Comparison of ENCODE assay signal across 14 cellular contexts in genomic region chr7:148722340-148723165, GRCh38. TPM values are rescaled to one million over a fixed set of nuclear protein-coding genes. Genes with fewer than 3 reads are reported as not detected.
DNase-seq lines count a peak whose midpoint lies in the region; ATAC-seq, FAIRE-seq and TF ChIP-seq lines count a peak whose summit lies in the region.
"Had no signal": no experiment of that assay in that cellular context is flagged by ENCODE, and none has a peak within 500 bp of the region (broad histone marks: within the 10 kb centered on the region; RNA-seq: fewer than 3 reads in every experiment).

No MANE protein-coding gene starts in this region.

- H3K27me3 ChIP-seq in DND-41 (ENCODE audit: insufficient read depth, low read length, poor library complexity): no peaks in the 10 kb centered on the region
- H3K27me3 ChIP-seq: breast epithelium, gastrocnemius medialis had no signal

- no peak for DNase-seq in A549 (ENCODE audit: low read depth in 1 of 2, low spot score in 1 of 2)
- peak; percentile 41 for DNase-seq in DND-41
- peak; percentile 30 for DNase-seq in activated CD8-positive, alpha-beta T cell treated with anti-CD3 and anti-CD28 coated beads, Interleukin-2, amount 10 ng/mL, durations not matched to agents 7 days and 5 days
- no peak for DNase-seq in left lobe of liver (ENCODE audit: low spot score)
- no peak for DNase-seq in DMS153 (lab: John Stamatoyannopoulos, UW)
- DNase-seq in mesothelial cell of epicardium (ENCODE audit: low spot score in 2 of 2, unreplicated experiment in 2 of 2): no peak
- no peak for DNase-seq in cortex of kidney (lab: John Stamatoyannopoulos, UW)
- DNase-seq: activated CD4-positive, alpha-beta T cell treated with anti-CD3 and anti-CD28 coated beads, Interleukin-2, amount 10 ng/mL, durations not matched to agents 24 days and 14 days had no signal

- H3K4me3 Mint-ChIP-seq in activated CD8-positive, alpha-beta T cell treated with anti-CD3 and anti-CD28 coated beads, Interleukin-2, amount 10 ng/mL, durations not matched to agents 7 days and 5 days: no peak overlapping the region
- H3K4me3 Mint-ChIP-seq in mesothelial cell of epicardium: no peak overlapping the region
- H3K4me3 Mint-ChIP-seq: activated CD4-positive, alpha-beta T cell treated with anti-CD3 and anti-CD28 coated beads, Interleukin-2, amount 10 ng/mL, durations not matched to agents 24 days and 14 days had no signal

- H3K9me3 ChIP-seq in A549: no peaks in the 10 kb centered on the region
- no peaks in the 10 kb centered on the region for H3K9me3 ChIP-seq in DND-41 (ENCODE audit: insufficient read depth, low read length, severe bottlenecking)
- H3K9me3 ChIP-seq: breast epithelium, gastrocnemius medialis had no signal

- ATAC-seq in A549 (no peak; a peak in 1 of 6 replicates), DND-41 (ENCODE audit: insufficient read depth, low read depth) (peak; percentile 75), left lobe of liver (peak; percentile 51), GM19455 (IDR thresholded peaks at IDR 0.05; ENCODE audit: unreplicated experiment) (no peak)
- ATAC-seq in activated CD8-positive, alpha-beta T cell treated with anti-CD3 and anti-CD28 coated beads, Interleukin-2, amount 10 ng/mL, durations not matched to agents 7 days and 5 days: peak; percentile 59
- ATAC-seq: sciatic nerve had no signal

- H3K4me1 ChIP-seq in A549 (peaks cover 13% of the 10 kb centered on the region; the same call in 2 of the 3 replicates), DND-41 (ENCODE audit: insufficient read depth, low read length) (peaks cover 22% of the 10 kb centered on the region)

- no peak overlapping the region for H2AFZ ChIP-seq in DND-41 (ENCODE audit: low read depth, low read length)

- 90% methylated on average over 8 of the region's 8 CpGs for WGBS in A549 (ENCODE audit: missing lambda C conversion rate)

- CTCF ChIA-PET in A549 (lab: Yijun Ruan, JAX): no interaction called here
- CTCF ChIA-PET in activated CD8-positive, alpha-beta T cell treated with anti-CD3 and anti-CD28 coated beads, Interleukin-2, amount 10 ng/mL, durations not matched to agents 7 days and 5 days (lab: Charles Lee): interaction anchor here (1.2 to 3.3 kb wide), 3 partner anchors 18 to 148 kb away, joined by 4 to 13 read pairs (median 5); no protein-coding TSS in a partner anchor

- no peaks in the 10 kb centered on the region for H3K27me3 Mint-ChIP-seq in activated CD8-positive, alpha-beta T cell treated with anti-CD3 and anti-CD28 coated beads, Interleukin-2, amount 10 ng/mL, durations not matched to agents 7 days and 5 days (ENCODE audit: low read depth)
- H3K27me3 Mint-ChIP-seq in mesothelial cell of epicardium (ENCODE audit: low read depth): no peaks in the 10 kb centered on the region
- H3K27me3 Mint-ChIP-seq: activated CD4-positive, alpha-beta T cell treated with anti-CD3 and anti-CD28 coated beads, Interleukin-2, amount 10 ng/mL, durations not matched to agents 24 days and 14 days had no signal

- peaks cover 64% of the 10 kb centered on the region for H3K4me1 Mint-ChIP-seq in activated CD8-positive, alpha-beta T cell treated with anti-CD3 and anti-CD28 coated beads, Interleukin-2, amount 10 ng/mL, durations not matched to agents 7 days and 5 days (ENCODE audit: low read depth)
- H3K4me1 Mint-ChIP-seq in mesothelial cell of epicardium: peaks cover 19% of the 10 kb centered on the region

- H3K4me2 ChIP-seq in A549: 0 out of 3 replicates have a peak overlapping the region, but pooled peaks have one; percentile 9
- no peak overlapping the region for H3K4me2 ChIP-seq in DND-41 (ENCODE audit: insufficient read depth, low read length)

- POLR2A ChIA-PET in A549 (lab: Yijun Ruan, JAX): no interaction called here
- POLR2A ChIA-PET in activated CD8-positive, alpha-beta T cell treated with anti-CD3 and anti-CD28 coated beads, Interleukin-2, amount 10 ng/mL, durations not matched to agents 7 days and 5 days (lab: Charles Lee): interaction anchor here (0.7 to 1.3 kb wide), 3 partner anchors 20 to 24 kb away, joined by 3 to 9 read pairs (median 3); partner anchors contain the start of gene CUL1

- no peak for TF ChIP-seq EP300 in A549 (IDR thresholded peaks at IDR 0.05)

- TF ChIP-seq CTCF in A549 (IDR thresholded peaks at IDR 0.05): no peak
- peak; percentile 4 for TF ChIP-seq CTCF in DND-41 (IDR thresholded peaks at IDR 0.05; ENCODE audit: borderline replicate concordance, extremely low read depth, low read length, poor library complexity, severe bottlenecking)
- no peak for TF ChIP-seq CTCF in mesothelial cell of epicardium (IDR thresholded peaks at IDR 0.05; ENCODE audit: unreplicated experiment)

- peaks cover 93% of the 10 kb centered on the region for H4K20me1 ChIP-seq in DND-41 (ENCODE audit: insufficient read depth, low read length)

- FAIRE-seq in A549 (lab: Jason Lieb, UNC): no peak
- FAIRE-seq: GM18507 had no signal

- peaks cover 100% of the 10 kb centered on the region for H3K79me2 ChIP-seq in DND-41 (ENCODE audit: insufficient read depth, low read length)

- H3K4me3 ChIP-seq in A549: no peak overlapping the region
- no peak overlapping the region for H3K4me3 ChIP-seq in DND-41 (ENCODE audit: low read depth in 1 of 2, low read length in 2 of 2)
- H3K4me3 ChIP-seq: breast epithelium, gastrocnemius medialis, lung had no signal

- H3K9ac ChIP-seq in DND-41 (ENCODE audit: low read depth, low read length): no peak overlapping the region

- H3K27ac Mint-ChIP-seq in activated CD8-positive, alpha-beta T cell treated with anti-CD3 and anti-CD28 coated beads, Interleukin-2, amount 10 ng/mL, durations not matched to agents 7 days and 5 days: peak overlapping the region; percentile 60
- no peak overlapping the region for H3K27ac Mint-ChIP-seq in mesothelial cell of epicardium
- H3K27ac Mint-ChIP-seq: activated CD4-positive, alpha-beta T cell treated with anti-CD3 and anti-CD28 coated beads, Interleukin-2, amount 10 ng/mL, durations not matched to agents 24 days and 14 days had no signal

- TF ChIP-seq POLR2A in A549 (IDR thresholded peaks at IDR 0.05; ENCODE audit: low read length): no peak

- no peaks in the 10 kb centered on the region for H3K9me3 Mint-ChIP-seq in activated CD8-positive, alpha-beta T cell treated with anti-CD3 and anti-CD28 coated beads, Interleukin-2, amount 10 ng/mL, durations not matched to agents 7 days and 5 days (ENCODE audit: insufficient read depth)
- H3K9me3 Mint-ChIP-seq in mesothelial cell of epicardium: no peaks in the 10 kb centered on the region
- H3K9me3 Mint-ChIP-seq: activated CD4-positive, alpha-beta T cell treated with anti-CD3 and anti-CD28 coated beads, Interleukin-2, amount 10 ng/mL, durations not matched to agents 24 days and 14 days had no signal

- H3K36me3 Mint-ChIP-seq in activated CD8-positive, alpha-beta T cell treated with anti-CD3 and anti-CD28 coated beads, Interleukin-2, amount 10 ng/mL, durations not matched to agents 7 days and 5 days (ENCODE audit: low read depth): peaks cover 7% of the 10 kb centered on the region
- H3K36me3 Mint-ChIP-seq in mesothelial cell of epicardium: peaks cover under 1% of the 10 kb centered on the region

- no peaks in the 10 kb centered on the region for H3K36me3 ChIP-seq in DND-41 (ENCODE audit: insufficient read depth, low read length)
- H3K36me3 ChIP-seq: breast epithelium, gastrocnemius medialis had no signal

- TF ChIP-seq RAD21 in A549 (conservative IDR thresholded peaks at IDR 0.05 in 1 of 2, IDR thresholded peaks at IDR 0.05 in 1 of 2): no peak

- H3K27ac ChIP-seq in A549: no peak overlapping the region
- H3K27ac ChIP-seq in DND-41 (ENCODE audit: low read length): peak overlapping the region; percentile 19; the same call in 1 of the 2 replicates
- H3K27ac ChIP-seq: breast epithelium had no signal

TF ChIP-seq in A549, 52 proteins besides CTCF, POLR2A, EP300 and RAD21 (continues in another document):
- no peak for TF ChIP-seq ZNF302 (CRISPR knock-in tag; IDR thresholded peaks at IDR 0.05)
- TF ChIP-seq EHF (CRISPR knock-in tag; IDR thresholded peaks at IDR 0.05): no peak
- no peak for TF ChIP-seq HMGXB4 (CRISPR knock-in tag; IDR thresholded peaks at IDR 0.05; ENCODE audit: borderline replicate concordance)
- no peak for TF ChIP-seq FOSB (CRISPR knock-in tag; IDR thresholded peaks at IDR 0.05)
- TF ChIP-seq POLR2AphosphoS2 (conservative IDR thresholded peaks at IDR 0.05; ENCODE audit: low read length): no peak
- no peak for TF ChIP-seq E2F6 (IDR thresholded peaks at IDR 0.05; ENCODE audit: borderline replicate concordance, low read depth)
- no peak for TF ChIP-seq CHD4 (IDR thresholded peaks at IDR 0.05; ENCODE audit: borderline replicate concordance)
- no peak for TF ChIP-seq HOXA7 (CRISPR knock-in tag; IDR thresholded peaks at IDR 0.05)
- TF ChIP-seq FOXS1 (CRISPR knock-in tag; IDR thresholded peaks at IDR 0.05): no peak

RNA-seq across cellular contexts. Expression of gene CUL1, which starts 23.9 kb away (rescaled TPM):
- polyA plus RNA-seq in A549 (2011; rRNA removed): 59.3 and 70.6 TPM in 2 replicates
- 31.7 and 34.0 TPM in 2 replicates for polyA plus RNA-seq in A549 (2012; cell fraction: cytosol; rRNA removed)
- 19.2 and 29.9 TPM in 2 replicates for polyA plus RNA-seq in A549 (2012; cell fraction: nucleus; rRNA removed)
- 55.1 to 57.9 TPM (median 56.8 TPM) in 3 replicates for polyA plus RNA-seq in A549 (2017; fragmentation: RNase III; extraction: RNeasy Plus Mini Kit Qiagen cat#74134 plus additional on column Dnase treatment)
- 40.7 and 48.0 TPM in 2 replicates for polyA minus RNA-seq in A549 (2011; rRNA and poly(A)+ RNA removed)
- total RNA-seq in activated CD8-positive, alpha-beta T cell treated with anti-CD3 and anti-CD28 coated beads, Interleukin-2, amount 10 ng/mL, durations not matched to agents 7 days and 5 days: 10 to 100 TPM; 55.8 to 57.6 TPM
- total RNA-seq in left lobe of liver: 22.9 TPM
- total RNA-seq in mesothelial cell of epicardium: 60.3 to 63.6 TPM (median 60.9 TPM) in 3 replicates

Comparison
In these comparisons a context has a peak if more than half of its experiments do, and no peak if none do; other contexts are left out.
1. ATAC-seq: peak in DND-41 (single experiment), activated CD8-positive, alpha-beta T cell treated with anti-CD3 and anti-CD28 coated beads, Interleukin-2, amount 10 ng/mL, durations not matched to agents 7 days and 5 days (single experiment) and left lobe of liver (single experiment); none in A549 (0 of 2) and GM19455 (single experiment).
2. DNase-seq: peak in DND-41 (single experiment) and activated CD8-positive, alpha-beta T cell treated with anti-CD3 and anti-CD28 coated beads, Interleukin-2, amount 10 ng/mL, durations not matched to agents 7 days and 5 days (single experiment); none in A549 (0 of 2), left lobe of liver (single experiment), DMS153 (single experiment), mesothelial cell of epicardium (0 of 2) and cortex of kidney (single experiment).